In the genomic region with DNA sequence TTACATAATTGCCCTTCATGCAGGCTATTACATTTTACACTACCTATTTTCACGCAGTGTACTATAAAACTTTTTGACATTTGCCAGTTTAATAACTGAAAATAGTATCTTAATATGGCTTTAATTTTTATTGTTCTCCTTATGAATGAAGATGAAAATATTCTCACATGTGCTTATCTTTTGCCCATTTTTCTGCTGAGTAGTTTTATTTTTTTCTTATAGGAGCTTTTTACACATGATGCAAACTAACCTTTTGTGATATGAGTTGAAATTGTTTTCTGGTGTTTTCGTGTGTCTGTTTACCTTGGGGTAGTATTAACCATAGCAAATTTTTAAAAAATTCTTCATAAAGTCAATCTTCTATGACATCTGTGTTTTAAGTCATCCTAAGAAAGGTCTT, we compare ENCODE assay signal across 32 cellular contexts. TPM values are rescaled to one million over a fixed set of nuclear protein-coding genes. Genes with fewer than 3 reads are reported as not detected.
"Had no signal": no experiment of that assay in that cellular context is flagged by ENCODE, and none has a peak within 500 bp of the region (broad histone marks: within the 10 kb centered on the region; RNA-seq: fewer than 3 reads in every experiment).

No MANE protein-coding gene starts in this region.

- H3K4me3 ChIP-seq: stomach, suprapubic skin, testis, thoracic aorta, thyroid gland, tibial artery, tibial nerve, transverse colon, upper lobe of left lung, upper lobe of right lung, uterus, vagina had no signal

- H3K36me3 ChIP-seq: stomach, suprapubic skin, thoracic aorta, thyroid gland, tibial artery, tibial nerve, transverse colon, upper lobe of left lung, upper lobe of right lung, uterus, vagina had no signal

- H3K27me3 ChIP-seq: suprapubic skin, testis, thyroid gland, tibial artery, upper lobe of left lung, upper lobe of right lung, uterus, vagina had no signal

- ATAC-seq: stimulated activated effector memory CD8-positive, alpha-beta T cell treated with anti-CD3 and anti-CD28 coated beads, Interleukin-12 subunit alpha, Interleukin-12 subunit beta, amount 100 ng/mL, for 72 hours; stimulated activated memory B cell treated with anti-CD40 and anti-IgM and Interleukin-4, amounts not matched to agents 10 μg/mL and 1 μg/mL and 100 μg/mL, for 72 hours; stimulated activated naive B cell treated with anti-CD40 and anti-IgM and Interleukin-4, amounts not matched to agents 10 μg/mL and 1 μg/mL and 100 μg/mL, for 72 hours; stimulated activated naive CD8-positive, alpha-beta T cell treated with anti-CD3 and anti-CD28 coated beads, Interleukin-15, amount 100 ng/mL, for 72 hours; stimulated activated naive CD8-positive, alpha-beta T cell treated with anti-CD3 and anti-CD28 coated beads, Interleukin-15, Interleukin-2, amounts not matched to agents 100 U/mL and 50 U/mL, for 24 hours; upper lobe of right lung had no signal

- H3K27ac ChIP-seq: stomach, suprapubic skin, testis, thoracic aorta, thyroid gland, tibial artery, tibial nerve, transverse colon, upper lobe of left lung, upper lobe of right lung, uterus, vagina had no signal

- DNase-seq: stimulated activated CD4-positive, alpha-beta T cell treated with anti-CD3 and anti-CD28 coated beads, Interleukin-2, amount 100 ng/mL, for 48 hours; stimulated activated CD4-positive, alpha-beta T cell treated with anti-CD3 and anti-CD28 coated beads, Interleukin-4, amount 100 ng/mL, for 1 hour; stimulated activated CD4-positive, alpha-beta T cell treated with anti-CD3 and anti-CD28 coated beads, Interleukin-4, amount 100 ng/mL, for 24 hours; stimulated activated CD4-positive, alpha-beta T cell treated with anti-CD3 and anti-CD28 coated beads, Interleukin-4, amount 100 ng/mL, for 4 hours; stimulated activated CD8-positive, alpha-beta memory T cell treated with anti-CD3 and anti-CD28 coated beads, Interleukin-4, amount 100 ng/mL, for 48 hours; stimulated activated naive B cell treated with anti-CD40 and anti-IgM and Interleukin-4, amounts not matched to agents 10 μg/mL and 1 μg/mL and 100 μg/mL, for 72 hours; stimulated activated naive CD4-positive, alpha-beta T cell; stimulated activated naive CD4-positive, alpha-beta T cell treated with Interleukin-2 at 50 U/mL for 16 hours; stimulated activated naive CD8-positive, alpha-beta T cell treated with anti-CD3 and anti-CD28 coated beads, Interleukin-15, amount 100 ng/mL, for 72 hours; stimulated activated naive CD8-positive, alpha-beta T cell treated with anti-CD3 and anti-CD28 coated beads, Interleukin-15, Interleukin-2, amounts not matched to agents 100 U/mL and 50 U/mL, for 24 hours; stomach; substantia nigra; testis; thyroid gland; tibial artery; transverse colon; trophoblast cell; upper lobe of left lung; upper lobe of right lung; uterus had no signal

- FAIRE-seq: urothelium cell line had no signal

- H3K4me1 ChIP-seq: tibial nerve, upper lobe of right lung, uterus had no signal

- H3K9me3 ChIP-seq: stomach, suprapubic skin, testis, thoracic aorta, thyroid gland, tibial artery, transverse colon, upper lobe of left lung, upper lobe of right lung, uterus, vagina had no signal

RNA-seq across cellular contexts. Expression of a gene that starts 26.3 kb away (rescaled TPM):
- total RNA-seq: stomach, subcutaneous adipose tissue, thoracic aorta, transverse colon, upper lobe of left lung, upper lobe of right lung, ureter, vagina had no signal
- polyA plus RNA-seq: stomach, thymus, urinary bladder had no signal

RNA-seq across cellular contexts. Expression of a gene that starts 38.5 kb away (rescaled TPM):
- total RNA-seq: thoracic aorta had no signal

RNA-seq across cellular contexts. Expression of a gene that starts 51.5 kb away (rescaled TPM):
- total RNA-seq: stomach, subcutaneous adipose tissue, suprapubic skin, temporal lobe, testis, thoracic aorta, thyroid gland, tibial nerve, transverse colon, upper lobe of left lung, upper lobe of right lung, ureter, urinary bladder, uterus, vagina had no signal
- polyA plus RNA-seq: stomach, urinary bladder had no signal
